In the genomic region with DNA sequence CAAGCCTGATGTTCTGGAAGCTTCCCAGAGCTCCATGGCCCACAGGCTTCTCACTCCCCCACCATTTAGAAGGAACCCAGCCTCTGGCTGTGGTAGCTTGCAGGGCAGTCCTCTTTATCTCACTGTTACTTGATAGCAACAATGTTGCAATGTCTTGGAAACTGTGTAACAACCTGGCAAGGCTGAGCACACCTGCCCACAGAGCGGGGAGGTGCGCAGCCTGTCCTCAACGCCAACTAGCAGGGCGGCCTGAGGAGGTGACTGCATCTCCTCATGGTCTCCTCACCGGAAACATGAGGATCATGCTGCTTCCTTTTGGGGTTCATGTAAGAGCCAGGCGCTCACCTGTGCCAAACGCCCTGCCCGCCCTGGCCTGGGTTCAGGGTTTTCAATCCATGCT, we compare ENCODE assay signal across 26 cellular contexts.
"Had no signal": no experiment of that assay in that cellular context is flagged by ENCODE, and none has a peak within 500 bp of the region (broad histone marks: within the 10 kb centered on the region; RNA-seq: fewer than 3 reads in every experiment).

No MANE protein-coding gene starts in this region.

- H3K27me3 Mint-ChIP-seq: activated naive CD8-positive, alpha-beta T cell had no signal

- H3K4me3 Mint-ChIP-seq: activated CD4-positive, alpha-beta T cell treated with anti-CD3 and anti-CD28 coated beads for 36 hours; activated CD8-positive, alpha-beta memory T cell treated with anti-CD3 and anti-CD28 coated beads, Interleukin-2, amount 10 ng/mL, durations not matched to agents 7 days and 5 days; activated CD8-positive, alpha-beta T cell treated with anti-CD3 and anti-CD28 coated beads, Interleukin-2, amount 10 ng/mL, durations not matched to agents 7 days and 5 days; activated naive CD8-positive, alpha-beta T cell; activated T-cell treated with anti-CD3 and anti-CD28 coated beads, Interleukin-2, amount 50 U/mL, for 72 hours; nephron; stimulated activated naive CD8-positive, alpha-beta T cell treated with anti-CD3 and anti-CD28 coated beads, Interleukin-15, amount 100 ng/mL, for 72 hours had no signal

- H3K4me1 Mint-ChIP-seq: activated CD8-positive, alpha-beta memory T cell treated with anti-CD3 and anti-CD28 coated beads, Interleukin-2, amount 10 ng/mL, durations not matched to agents 7 days and 5 days had no signal

- H3K9me3 Mint-ChIP-seq: activated T-cell treated with anti-CD3 and anti-CD28 coated beads, Interleukin-2, amount 50 U/mL, for 72 hours; nephron; stimulated activated naive CD8-positive, alpha-beta T cell treated with anti-CD3 and anti-CD28 coated beads, Interleukin-15, amount 100 ng/mL, for 72 hours had no signal

- DNase-seq: activated CD4-positive, alpha-beta T cell treated with anti-CD3 and anti-CD28 coated beads for 36 hours; activated CD4-positive, CD25-positive, alpha-beta regulatory T cell; activated CD8-positive, alpha-beta memory T cell treated with anti-CD3 and anti-CD28 coated beads, Interleukin-2, amount 10 ng/mL, durations not matched to agents 7 days and 5 days; activated CD8-positive, alpha-beta T cell treated with anti-CD3 and anti-CD28 coated beads, Interleukin-2, amount 10 ng/mL, durations not matched to agents 7 days and 5 days; activated effector memory CD4-positive, alpha-beta T cell treated with Interleukin-2 at 50 U/mL for 16 hours; activated naive CD4-positive, alpha-beta T cell treated with Interleukin-2 at 50 U/mL for 16 hours; activated T-cell treated with anti-CD3 and anti-CD28 coated beads for 4 hours; activated T-cell treated with anti-CD3 and anti-CD28 coated beads, Interleukin-2, amount 50 U/mL, for 72 hours; anterior cingulate cortex; cerebellar nuclear complex; colonic mucosa; dorsolateral prefrontal cortex; effector memory CD4-positive, alpha-beta T cell; glutamatergic neuron; left ventricle myocardium inferior; mucosa of descending colon; nucleus accumbens; right cardiac atrium; stimulated activated CD4-positive, alpha-beta T cell treated with anti-CD3 and anti-CD28 coated beads, Interleukin-12 subunit alpha, Interleukin-12 subunit beta, amount 100 ng/mL, for 4 hours; stimulated activated CD4-positive, alpha-beta T cell treated with anti-CD3 and anti-CD28 coated beads, Interleukin-4, amount 100 ng/mL, for 1 hour; stimulated activated naive CD8-positive, alpha-beta T cell treated with anti-CD3 and anti-CD28 coated beads, Interleukin-15, amount 100 ng/mL, for 72 hours; tibial artery; upper lobe of right lung had no signal

- H3K27ac Mint-ChIP-seq: activated CD4-positive, alpha-beta T cell treated with anti-CD3 and anti-CD28 coated beads for 36 hours; activated CD8-positive, alpha-beta memory T cell treated with anti-CD3 and anti-CD28 coated beads, Interleukin-2, amount 10 ng/mL, durations not matched to agents 7 days and 5 days; activated CD8-positive, alpha-beta T cell treated with anti-CD3 and anti-CD28 coated beads, Interleukin-2, amount 10 ng/mL, durations not matched to agents 7 days and 5 days; activated naive CD8-positive, alpha-beta T cell; activated T-cell treated with anti-CD3 and anti-CD28 coated beads, Interleukin-2, amount 50 U/mL, for 72 hours; nephron had no signal

- H3K36me3 Mint-ChIP-seq: activated CD8-positive, alpha-beta memory T cell treated with anti-CD3 and anti-CD28 coated beads, Interleukin-2, amount 10 ng/mL, durations not matched to agents 7 days and 5 days; activated naive CD8-positive, alpha-beta T cell had no signal

- ATAC-seq: activated CD4-positive, alpha-beta T cell treated with anti-CD3 and anti-CD28 coated beads for 36 hours; activated CD8-positive, alpha-beta memory T cell treated with anti-CD3 and anti-CD28 coated beads, Interleukin-2, amount 10 ng/mL, durations not matched to agents 7 days and 5 days; activated CD8-positive, alpha-beta T cell treated with anti-CD3 and anti-CD28 coated beads, Interleukin-2, amount 10 ng/mL, durations not matched to agents 7 days and 5 days; activated T-cell treated with anti-CD3 and anti-CD28 coated beads, Interleukin-2, amount 50 U/mL, for 72 hours; gastrocnemius medialis; mucosa of descending colon; right cardiac atrium; stimulated activated naive CD8-positive, alpha-beta T cell treated with anti-CD3 and anti-CD28 coated beads, Interleukin-15, amount 100 ng/mL, for 72 hours; upper lobe of right lung had no signal
